Comparison of ENCODE assay signal across 1 cellular context in the genomic region with DNA sequence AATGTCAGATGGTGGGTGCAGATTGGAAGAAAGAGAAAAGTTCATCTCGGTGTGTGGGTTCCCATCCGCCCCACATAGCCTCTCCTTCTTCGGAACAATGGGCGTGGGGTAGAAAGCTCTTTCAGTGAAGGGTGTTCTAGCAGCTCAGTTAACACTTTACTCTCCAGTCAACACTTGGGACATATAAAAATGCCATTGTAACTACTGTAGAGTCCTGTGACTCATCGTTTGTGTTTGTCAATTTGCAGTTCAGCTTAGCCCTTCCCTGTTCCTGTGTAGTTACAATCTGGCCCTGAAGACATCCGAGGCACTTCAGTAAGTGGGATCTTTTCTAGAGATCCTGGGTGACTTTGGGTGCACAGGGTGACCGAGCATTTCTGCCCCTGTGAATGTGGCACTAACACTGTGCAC.
TF ChIP-seq lines count a peak whose summit lies in the region.

No MANE protein-coding gene starts in this region.

TF ChIP-seq in HepG2, 621 proteins besides CTCF, POLR2A, EP300 and RAD21 (continued from another document and continues in another):
- TF ChIP-seq, protein P1, sequence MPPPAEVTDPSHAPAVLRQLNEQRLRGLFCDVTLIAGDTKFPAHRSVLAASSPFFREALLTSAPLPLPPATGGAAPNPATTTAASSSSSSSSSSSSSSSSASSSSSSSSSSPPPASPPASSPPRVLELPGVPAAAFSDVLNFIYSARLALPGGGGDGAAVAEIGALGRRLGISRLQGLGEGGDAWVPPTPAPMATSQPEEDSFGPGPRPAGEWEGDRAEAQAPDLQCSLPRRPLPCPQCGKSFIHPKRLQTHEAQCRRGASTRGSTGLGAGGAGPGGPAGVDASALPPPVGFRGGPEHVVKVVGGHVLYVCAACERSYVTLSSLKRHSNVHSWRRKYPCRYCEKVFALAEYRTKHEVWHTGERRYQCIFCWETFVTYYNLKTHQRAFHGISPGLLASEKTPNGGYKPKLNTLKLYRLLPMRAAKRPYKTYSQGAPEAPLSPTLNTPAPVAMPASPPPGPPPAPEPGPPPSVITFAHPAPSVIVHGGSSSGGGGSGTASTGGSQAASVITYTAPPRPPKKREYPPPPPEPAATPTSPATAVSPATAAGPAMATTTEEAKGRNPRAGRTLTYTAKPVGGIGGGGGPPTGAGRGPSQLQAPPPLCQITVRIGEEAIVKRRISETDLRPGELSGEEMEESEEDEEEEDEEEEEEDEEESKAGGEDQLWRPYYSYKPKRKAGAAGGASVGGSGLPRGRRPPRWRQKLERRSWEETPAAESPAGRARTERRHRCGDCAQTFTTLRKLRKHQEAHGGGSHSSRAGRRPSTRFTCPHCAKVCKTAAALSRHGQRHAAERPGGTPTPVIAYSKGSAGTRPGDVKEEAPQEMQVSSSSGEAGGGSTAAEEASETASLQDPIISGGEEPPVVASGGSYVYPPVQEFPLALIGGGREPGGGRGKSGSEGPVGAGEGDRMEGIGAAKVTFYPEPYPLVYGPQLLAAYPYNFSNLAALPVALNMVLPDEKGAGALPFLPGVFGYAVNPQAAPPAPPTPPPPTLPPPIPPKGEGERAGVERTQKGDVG (CRISPR knock-in tag; IDR thresholded peaks at IDR 0.05; ENCODE audit: borderline replicate concordance): no peak
- TF ChIP-seq ZNF33B (CRISPR knock-in tag; IDR thresholded peaks at IDR 0.05) (no peak), THAP11 (CRISPR knock-in tag; IDR thresholded peaks at IDR 0.05) (peak; percentile 25; the same call in 1 of the 2 replicates), ZFX (CRISPR knock-in tag; IDR thresholded peaks at IDR 0.05; ENCODE audit: low read depth) (no peak), AGO1 (IDR thresholded peaks at IDR 0.05; ENCODE audit: low read depth, low read length, poor library complexity, severe bottlenecking) (no peak), ASH2L (IDR thresholded peaks at IDR 0.05; ENCODE audit: insufficient read length, low read depth, low read length) (peak; percentile 13), YY1 (IDR thresholded peaks at IDR 0.05; ENCODE audit: insufficient read depth, insufficient replicate concordance, low read depth, low read length) (no peak), IKZF1 (IDR thresholded peaks at IDR 0.05) (no peak), SOX13 (IDR thresholded peaks at IDR 0.05) (no peak), SOX13 (CRISPR knock-in tag; conservative IDR thresholded peaks at IDR 0.05 in 1 of 2, IDR thresholded peaks at IDR 0.05 in 1 of 2) (peak in 1 of 2 experiments; percentile 54; a peak in 1 of 4 replicates), FOXA3 (CRISPR knock-in tag; IDR thresholded peaks at IDR 0.05) (peak; percentile 65), LCORL (IDR thresholded peaks at IDR 0.05) (no peak), LCORL (CRISPR knock-in tag; IDR thresholded peaks at IDR 0.05) (peak; percentile 46; the same call in 1 of the 2 replicates), RARA (CRISPR knock-in tag; IDR thresholded peaks at IDR 0.05) (0 out of 2 replicates have a peak, but pooled peaks have one; percentile 20), TCF7L2 (IDR thresholded peaks at IDR 0.05; ENCODE audit: low read depth, low read length) (no peak), TBP (CRISPR knock-in tag; IDR thresholded peaks at IDR 0.05) (no peak), GTF2F1 (IDR thresholded peaks at IDR 0.05; ENCODE audit: low read length) (no peak), XRCC5 (optimal IDR thresholded peaks at IDR 0.05; ENCODE audit: low read length) (peak; percentile 86), NFE2 (CRISPR knock-in tag; IDR thresholded peaks at IDR 0.05) (0 out of 2 replicates have a peak, but pooled peaks have one; percentile 42), ZNF224 (CRISPR knock-in tag; IDR thresholded peaks at IDR 0.05) (no peak), ZNF207 (IDR thresholded peaks at IDR 0.05; ENCODE audit: borderline replicate concordance) (no peak), TBX3 (IDR thresholded peaks at IDR 0.05; ENCODE audit: borderline replicate concordance) (0 out of 2 replicates have a peak, but pooled peaks have one; percentile 13), ZNF138 (CRISPR knock-in tag; IDR thresholded peaks at IDR 0.05; ENCODE audit: low read depth) (no peak), ZNF558 (CRISPR knock-in tag; IDR thresholded peaks at IDR 0.05; ENCODE audit: borderline replicate concordance) (no peak), KAT8 (CRISPR knock-in tag; IDR thresholded peaks at IDR 0.05) (no peak), ZNF510 (CRISPR knock-in tag; IDR thresholded peaks at IDR 0.05; ENCODE audit: low read depth) (no peak), SAP130 (CRISPR knock-in tag; IDR thresholded peaks at IDR 0.05; ENCODE audit: low read depth) (peak; percentile 51), HNRNPUL1 (IDR thresholded peaks at IDR 0.05; ENCODE audit: low read depth, low read length) (no peak), IRX3 (CRISPR knock-in tag; IDR thresholded peaks at IDR 0.05; ENCODE audit: borderline replicate concordance, low read depth) (no peak), ZBTB7A (CRISPR knock-in tag; IDR thresholded peaks at IDR 0.05) (no peak), FOSL1 (CRISPR knock-in tag; IDR thresholded peaks at IDR 0.05; ENCODE audit: borderline replicate concordance) (peak; percentile 67), MBD4 (IDR thresholded peaks at IDR 0.05; ENCODE audit: borderline replicate concordance, low read length) (no peak), ZMYM4 (CRISPR knock-in tag; IDR thresholded peaks at IDR 0.05) (0 out of 2 replicates have a peak, but pooled peaks have one; percentile 25), CENPX (CRISPR knock-in tag; IDR thresholded peaks at IDR 0.05) (no peak), NPAS2 (CRISPR knock-in tag; IDR thresholded peaks at IDR 0.05; ENCODE audit: borderline replicate concordance) (no peak), SSRP1 (CRISPR knock-in tag; IDR thresholded peaks at IDR 0.05) (no peak), ISX (CRISPR knock-in tag; conservative IDR thresholded peaks at IDR 0.05) (no peak), ZC3H4 (CRISPR knock-in tag; IDR thresholded peaks at IDR 0.05; ENCODE audit: borderline replicate concordance) (no peak), ZBTB8A (CRISPR knock-in tag; IDR thresholded peaks at IDR 0.05; ENCODE audit: borderline replicate concordance, low read depth) (no peak), RFXANK (CRISPR knock-in tag; IDR thresholded peaks at IDR 0.05) (no peak), ZNF788 (CRISPR knock-in tag; IDR thresholded peaks at IDR 0.05; ENCODE audit: borderline replicate concordance) (no peak), JUND (CRISPR knock-in tag; IDR thresholded peaks at IDR 0.05) (peak; percentile 71; the same call in 1 of the 2 replicates), ZNF274 (CRISPR knock-in tag; IDR thresholded peaks at IDR 0.05) (no peak), ZNF367 (CRISPR knock-in tag; IDR thresholded peaks at IDR 0.05; ENCODE audit: borderline replicate concordance) (no peak), XBP1 (CRISPR knock-in tag; IDR thresholded peaks at IDR 0.05) (no peak), EED (CRISPR knock-in tag; IDR thresholded peaks at IDR 0.05) (no peak), GATAD2A (CRISPR knock-in tag; IDR thresholded peaks at IDR 0.05) (peak; percentile 60), ZNF772 (CRISPR knock-in tag; IDR thresholded peaks at IDR 0.05) (no peak)
- TF ChIP-seq, protein P2, sequence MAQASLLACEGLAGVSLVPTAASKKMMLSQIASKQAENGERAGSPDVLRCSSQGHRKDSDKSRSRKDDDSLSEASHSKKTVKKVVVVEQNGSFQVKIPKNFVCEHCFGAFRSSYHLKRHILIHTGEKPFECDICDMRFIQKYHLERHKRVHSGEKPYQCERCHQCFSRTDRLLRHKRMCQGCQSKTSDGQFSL (CRISPR knock-in tag; IDR thresholded peaks at IDR 0.05): no peak
- TF ChIP-seq, protein P3, sequence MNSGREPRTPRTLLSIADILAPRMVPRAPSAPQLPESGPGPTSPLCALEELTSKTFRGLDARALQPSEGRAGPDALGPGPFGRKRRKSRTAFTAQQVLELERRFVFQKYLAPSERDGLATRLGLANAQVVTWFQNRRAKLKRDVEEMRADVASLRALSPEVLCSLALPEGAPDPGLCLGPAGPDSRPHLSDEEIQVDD (CRISPR knock-in tag; IDR thresholded peaks at IDR 0.05; ENCODE audit: borderline replicate concordance): no peak
- TF ChIP-seq, protein P4, sequence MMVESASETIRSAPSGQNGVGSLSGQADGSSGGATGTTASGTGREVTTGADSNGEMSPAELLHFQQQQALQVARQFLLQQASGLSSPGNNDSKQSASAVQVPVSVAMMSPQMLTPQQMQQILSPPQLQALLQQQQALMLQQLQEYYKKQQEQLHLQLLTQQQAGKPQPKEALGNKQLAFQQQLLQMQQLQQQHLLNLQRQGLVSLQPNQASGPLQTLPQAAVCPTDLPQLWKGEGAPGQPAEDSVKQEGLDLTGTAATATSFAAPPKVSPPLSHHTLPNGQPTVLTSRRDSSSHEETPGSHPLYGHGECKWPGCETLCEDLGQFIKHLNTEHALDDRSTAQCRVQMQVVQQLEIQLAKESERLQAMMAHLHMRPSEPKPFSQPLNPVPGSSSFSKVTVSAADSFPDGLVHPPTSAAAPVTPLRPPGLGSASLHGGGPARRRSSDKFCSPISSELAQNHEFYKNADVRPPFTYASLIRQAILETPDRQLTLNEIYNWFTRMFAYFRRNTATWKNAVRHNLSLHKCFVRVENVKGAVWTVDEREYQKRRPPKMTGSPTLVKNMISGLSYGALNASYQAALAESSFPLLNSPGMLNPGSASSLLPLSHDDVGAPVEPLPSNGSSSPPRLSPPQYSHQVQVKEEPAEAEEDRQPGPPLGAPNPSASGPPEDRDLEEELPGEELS (CRISPR knock-in tag; IDR thresholded peaks at IDR 0.05): 0 out of 2 replicates have a peak, but pooled peaks have one; percentile 19
- TF ChIP-seq, protein P5, sequence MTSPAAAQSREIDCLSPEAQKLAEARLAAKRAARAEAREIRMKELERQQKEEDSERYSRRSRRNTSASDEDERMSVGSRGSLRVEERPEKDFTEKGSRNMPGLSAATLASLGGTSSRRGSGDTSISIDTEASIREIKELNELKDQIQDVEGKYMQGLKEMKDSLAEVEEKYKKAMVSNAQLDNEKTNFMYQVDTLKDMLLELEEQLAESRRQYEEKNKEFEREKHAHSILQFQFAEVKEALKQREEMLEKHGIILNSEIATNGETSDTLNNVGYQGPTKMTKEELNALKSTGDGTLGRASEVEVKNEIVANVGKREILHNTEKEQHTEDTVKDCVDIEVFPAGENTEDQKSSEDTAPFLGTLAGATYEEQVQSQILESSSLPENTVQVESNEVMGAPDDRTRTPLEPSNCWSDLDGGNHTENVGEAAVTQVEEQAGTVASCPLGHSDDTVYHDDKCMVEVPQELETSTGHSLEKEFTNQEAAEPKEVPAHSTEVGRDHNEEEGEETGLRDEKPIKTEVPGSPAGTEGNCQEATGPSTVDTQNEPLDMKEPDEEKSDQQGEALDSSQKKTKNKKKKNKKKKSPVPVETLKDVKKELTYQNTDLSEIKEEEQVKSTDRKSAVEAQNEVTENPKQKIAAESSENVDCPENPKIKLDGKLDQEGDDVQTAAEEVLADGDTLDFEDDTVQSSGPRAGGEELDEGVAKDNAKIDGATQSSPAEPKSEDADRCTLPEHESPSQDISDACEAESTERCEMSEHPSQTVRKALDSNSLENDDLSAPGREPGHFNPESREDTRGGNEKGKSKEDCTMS (CRISPR knock-in tag; conservative IDR thresholded peaks at IDR 0.05): no peak
- TF ChIP-seq, protein P6, sequence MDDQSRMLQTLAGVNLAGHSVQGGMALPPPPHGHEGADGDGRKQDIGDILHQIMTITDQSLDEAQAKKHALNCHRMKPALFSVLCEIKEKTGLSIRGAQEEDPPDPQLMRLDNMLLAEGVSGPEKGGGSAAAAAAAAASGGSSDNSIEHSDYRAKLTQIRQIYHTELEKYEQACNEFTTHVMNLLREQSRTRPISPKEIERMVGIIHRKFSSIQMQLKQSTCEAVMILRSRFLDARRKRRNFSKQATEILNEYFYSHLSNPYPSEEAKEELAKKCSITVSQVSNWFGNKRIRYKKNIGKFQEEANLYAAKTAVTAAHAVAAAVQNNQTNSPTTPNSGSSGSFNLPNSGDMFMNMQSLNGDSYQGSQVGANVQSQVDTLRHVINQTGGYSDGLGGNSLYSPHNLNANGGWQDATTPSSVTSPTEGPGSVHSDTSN (CRISPR knock-in tag; IDR thresholded peaks at IDR 0.05; ENCODE audit: borderline replicate concordance): no peak
- TF ChIP-seq, protein P7, sequence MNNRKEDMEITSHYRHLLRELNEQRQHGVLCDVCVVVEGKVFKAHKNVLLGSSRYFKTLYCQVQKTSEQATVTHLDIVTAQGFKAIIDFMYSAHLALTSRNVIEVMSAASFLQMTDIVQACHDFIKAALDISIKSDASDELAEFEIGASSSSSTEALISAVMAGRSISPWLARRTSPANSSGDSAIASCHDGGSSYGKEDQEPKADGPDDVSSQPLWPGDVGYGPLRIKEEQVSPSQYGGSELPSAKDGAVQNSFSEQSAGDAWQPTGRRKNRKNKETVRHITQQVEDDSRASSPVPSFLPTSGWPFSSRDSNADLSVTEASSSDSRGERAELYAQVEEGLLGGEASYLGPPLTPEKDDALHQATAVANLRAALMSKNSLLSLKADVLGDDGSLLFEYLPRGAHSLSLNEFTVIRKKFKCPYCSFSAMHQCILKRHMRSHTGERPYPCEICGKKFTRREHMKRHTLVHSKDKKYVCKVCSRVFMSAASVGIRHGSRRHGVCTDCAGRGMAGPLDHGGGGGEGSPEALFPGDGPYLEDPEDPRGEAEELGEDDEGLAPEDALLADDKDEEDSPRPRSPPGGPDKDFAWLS (CRISPR knock-in tag; IDR thresholded peaks at IDR 0.05; ENCODE audit: borderline replicate concordance): no peak
- TF ChIP-seq, protein P8, sequence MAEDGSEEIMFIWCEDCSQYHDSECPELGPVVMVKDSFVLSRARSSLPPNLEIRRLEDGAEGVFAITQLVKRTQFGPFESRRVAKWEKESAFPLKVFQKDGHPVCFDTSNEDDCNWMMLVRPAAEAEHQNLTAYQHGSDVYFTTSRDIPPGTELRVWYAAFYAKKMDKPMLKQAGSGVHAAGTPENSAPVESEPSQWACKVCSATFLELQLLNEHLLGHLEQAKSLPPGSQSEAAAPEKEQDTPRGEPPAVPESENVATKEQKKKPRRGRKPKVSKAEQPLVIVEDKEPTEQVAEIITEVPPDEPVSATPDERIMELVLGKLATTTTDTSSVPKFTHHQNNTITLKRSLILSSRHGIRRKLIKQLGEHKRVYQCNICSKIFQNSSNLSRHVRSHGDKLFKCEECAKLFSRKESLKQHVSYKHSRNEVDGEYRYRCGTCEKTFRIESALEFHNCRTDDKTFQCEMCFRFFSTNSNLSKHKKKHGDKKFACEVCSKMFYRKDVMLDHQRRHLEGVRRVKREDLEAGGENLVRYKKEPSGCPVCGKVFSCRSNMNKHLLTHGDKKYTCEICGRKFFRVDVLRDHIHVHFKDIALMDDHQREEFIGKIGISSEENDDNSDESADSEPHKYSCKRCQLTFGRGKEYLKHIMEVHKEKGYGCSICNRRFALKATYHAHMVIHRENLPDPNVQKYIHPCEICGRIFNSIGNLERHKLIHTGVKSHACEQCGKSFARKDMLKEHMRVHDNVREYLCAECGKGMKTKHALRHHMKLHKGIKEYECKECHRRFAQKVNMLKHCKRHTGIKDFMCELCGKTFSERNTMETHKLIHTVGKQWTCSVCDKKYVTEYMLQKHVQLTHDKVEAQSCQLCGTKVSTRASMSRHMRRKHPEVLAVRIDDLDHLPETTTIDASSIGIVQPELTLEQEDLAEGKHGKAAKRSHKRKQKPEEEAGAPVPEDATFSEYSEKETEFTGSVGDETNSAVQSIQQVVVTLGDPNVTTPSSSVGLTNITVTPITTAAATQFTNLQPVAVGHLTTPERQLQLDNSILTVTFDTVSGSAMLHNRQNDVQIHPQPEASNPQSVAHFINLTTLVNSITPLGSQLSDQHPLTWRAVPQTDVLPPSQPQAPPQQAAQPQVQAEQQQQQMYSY (CRISPR knock-in tag; IDR thresholded peaks at IDR 0.05): no peak
